Comparison of ENCODE assay signal across 7 cellular contexts in genomic region chr7:151544183-151544582, GRCh38.
"Had no signal": no experiment of that assay in that cellular context is flagged by ENCODE, and none has a peak within 500 bp of the region (broad histone marks: within the 10 kb centered on the region; RNA-seq: fewer than 3 reads in every experiment).

No MANE protein-coding gene starts in this region.

- FAIRE-seq: HTR-8/SVneo had no signal

- H3K4me3 Mint-ChIP-seq: IgD-negative memory B cell had no signal

- H3K36me3 Mint-ChIP-seq: IgD-negative memory B cell had no signal

- H3K27ac ChIP-seq: HL-60, KMS-11 had no signal

- H3K27ac Mint-ChIP-seq: IgD-negative memory B cell had no signal

- H3K9ac ChIP-seq: KMS-11 had no signal

- DNase-seq: IMR-90, KBM-7, KG1 had no signal

- H3K4me2 ChIP-seq: KMS-11 had no signal
